ENCODE assay signal across 20 cellular contexts in genomic region chr2:96685285-96685591, GRCh38. TPM values are rescaled to one million over a fixed set of nuclear protein-coding genes. Genes with fewer than 3 reads are reported as not detected.
DNase-seq lines count a peak whose midpoint lies in the region; ATAC-seq and TF ChIP-seq lines count a peak whose summit lies in the region.
"Had no signal": no experiment of that assay in that cellular context is flagged by ENCODE, and none has a peak within 500 bp of the region (broad histone marks: within the 10 kb centered on the region; RNA-seq: fewer than 3 reads in every experiment).

No MANE protein-coding gene starts in this region.

- H3K4me3 Mint-ChIP-seq in osteocyte (ENCODE audit: unreplicated experiment), result no peak overlapping the region
- no peak overlapping the region for H3K4me3 Mint-ChIP-seq in activated T-cell treated with anti-CD3 and anti-CD28 coated beads, Interleukin-2, amount 50 U/mL, for 72 hours
- H3K4me3 Mint-ChIP-seq: activated naive CD4-positive, alpha-beta T cell treated with anti-CD3 and anti-CD28 coated beads, Interleukin-2, amount 50 U/mL, for 24 hours; natural killer cell had no signal

- peaks cover 8% of the 10 kb centered on the region for H3K4me1 Mint-ChIP-seq in osteocyte (ENCODE audit: unreplicated experiment)
- H3K4me1 Mint-ChIP-seq in activated T-cell treated with anti-CD3 and anti-CD28 coated beads, Interleukin-2, amount 50 U/mL, for 72 hours (ENCODE audit: low read depth), result no peaks in the 10 kb centered on the region
- H3K4me1 Mint-ChIP-seq: activated naive CD4-positive, alpha-beta T cell treated with anti-CD3 and anti-CD28 coated beads, Interleukin-2, amount 50 U/mL, for 24 hours; natural killer cell had no signal

- no peaks in the 10 kb centered on the region for H3K79me2 ChIP-seq in osteoblast (ENCODE audit: insufficient read depth, low read length)

- no peak overlapping the region for H3K4me2 ChIP-seq in osteoblast (ENCODE audit: insufficient read depth, low read length)

- TF ChIP-seq CTCF in fibroblast of villous mesenchyme (IDR thresholded peaks at IDR 0.05; ENCODE audit: insufficient read depth, low read depth, low read length) (no peak), osteoblast (IDR thresholded peaks at IDR 0.05; ENCODE audit: extremely low read depth, low read depth, low read length) (no peak), osteocyte (IDR thresholded peaks at IDR 0.05) (no peak)

- H3K36me3 Mint-ChIP-seq in osteocyte (ENCODE audit: unreplicated experiment), result no peaks in the 10 kb centered on the region
- no peaks in the 10 kb centered on the region for H3K36me3 Mint-ChIP-seq in activated T-cell treated with anti-CD3 and anti-CD28 coated beads, Interleukin-2, amount 50 U/mL, for 72 hours (ENCODE audit: insufficient read depth in 2 of 2)
- H3K36me3 Mint-ChIP-seq: activated naive CD4-positive, alpha-beta T cell treated with anti-CD3 and anti-CD28 coated beads, Interleukin-2, amount 50 U/mL, for 24 hours; natural killer cell had no signal

- H3K27ac ChIP-seq in osteoblast (ENCODE audit: low read depth, low read length), result no peak overlapping the region
- H3K27ac ChIP-seq: ascending aorta, sigmoid colon, upper lobe of right lung had no signal

- DNase-seq in NCI-H2227 (lab: John Stamatoyannopoulos, UW; ENCODE audit: unreplicated experiment) (peak; percentile 63), NCI-H2227 treated with DMSO at 0.1 percent for 48 hours (lab: John Stamatoyannopoulos, UW) (no peak), NCI-H345 (lab: John Stamatoyannopoulos, UW) (peak; percentile 58), fibroblast of villous mesenchyme (ENCODE audit: low read depth) (peak; percentile 38), osteoblast (ENCODE audit: insufficient read length, low spot score, missing footprints) (peak; percentile 64), osteocyte (ENCODE audit: extremely low spot score, unreplicated experiment) (no peak)
- DNase-seq in activated T-cell treated with anti-CD3 and anti-CD28 coated beads, Interleukin-2, amount 50 U/mL, for 72 hours, result no peak
- DNase-seq: activated CD4-positive, alpha-beta T cell treated with anti-CD3 and anti-CD28 coated beads, Interleukin-2, amount 50 U/mL, for 1 hour; mesenchymal stem cell; MG63; natural killer cell; NCI-H226; stimulated activated CD8-positive, alpha-beta memory T cell treated with anti-CD3 and anti-CD28 coated beads, Interleukin-4, amount 100 ng/mL, for 48 hours; upper lobe of right lung had no signal

- no peaks in the 10 kb centered on the region for H4K20me1 ChIP-seq in osteoblast (ENCODE audit: insufficient read depth, low read length)

- no peaks in the 10 kb centered on the region for H3K36me3 ChIP-seq in osteoblast (ENCODE audit: insufficient read depth, low read length)
- H3K36me3 ChIP-seq: ascending aorta, MG63, sigmoid colon, upper lobe of right lung had no signal

- H3K4me3 ChIP-seq in fibroblast of villous mesenchyme (ENCODE audit: low read depth, low read length) (no peak overlapping the region), osteoblast (ENCODE audit: insufficient read depth, low read length) (no peak overlapping the region)
- H3K4me3 ChIP-seq: ascending aorta, MG63, sigmoid colon, upper lobe of right lung had no signal

- no peaks in the 10 kb centered on the region for H3K9me3 Mint-ChIP-seq in osteocyte (ENCODE audit: unreplicated experiment)
- no peaks in the 10 kb centered on the region for H3K9me3 Mint-ChIP-seq in activated T-cell treated with anti-CD3 and anti-CD28 coated beads, Interleukin-2, amount 50 U/mL, for 72 hours
- H3K9me3 Mint-ChIP-seq: activated naive CD4-positive, alpha-beta T cell treated with anti-CD3 and anti-CD28 coated beads, Interleukin-2, amount 50 U/mL, for 24 hours; natural killer cell had no signal

- H3K9me3 ChIP-seq in osteoblast (ENCODE audit: low read depth, low read length), result no peaks in the 10 kb centered on the region
- H3K9me3 ChIP-seq: ascending aorta, MG63, sigmoid colon, upper lobe of right lung had no signal

- H2AFZ ChIP-seq in osteoblast (ENCODE audit: low read length), result no peak overlapping the region

- no peaks in the 10 kb centered on the region for H3K4me1 ChIP-seq in osteoblast (ENCODE audit: insufficient read depth, low read length)

- no peak for ATAC-seq in activated T-cell treated with anti-CD3 and anti-CD28 coated beads, Interleukin-2, amount 50 U/mL, for 72 hours (replicated peaks in 1 of 2)
- no peak for ATAC-seq in HG03095 (IDR thresholded peaks at IDR 0.05; ENCODE audit: unreplicated experiment)
- ATAC-seq: natural killer cell had no signal

- H3K27me3 ChIP-seq in osteoblast (ENCODE audit: insufficient read depth, low read length), result peaks cover 7% of the 10 kb centered on the region
- H3K27me3 ChIP-seq: ascending aorta, MG63, upper lobe of right lung had no signal

- H3K27me3 Mint-ChIP-seq in osteocyte (ENCODE audit: unreplicated experiment), result peaks cover 14% of the 10 kb centered on the region
- peaks cover 10% of the 10 kb centered on the region for H3K27me3 Mint-ChIP-seq in activated T-cell treated with anti-CD3 and anti-CD28 coated beads, Interleukin-2, amount 50 U/mL, for 72 hours (ENCODE audit: low read depth)

- H3K27ac Mint-ChIP-seq in osteocyte (ENCODE audit: unreplicated experiment), result no peak overlapping the region
- no peak overlapping the region for H3K27ac Mint-ChIP-seq in activated T-cell treated with anti-CD3 and anti-CD28 coated beads, Interleukin-2, amount 50 U/mL, for 72 hours
- H3K27ac Mint-ChIP-seq: activated naive CD4-positive, alpha-beta T cell treated with anti-CD3 and anti-CD28 coated beads, Interleukin-2, amount 50 U/mL, for 24 hours had no signal

RNA-seq across cellular contexts. Expression of gene FER1L5, which starts 42.7 kb away (rescaled TPM):
- total RNA-seq in fibroblast of villous mesenchyme, result 0.64 and 0.86 TPM in 2 replicates
- 1.1 and 1.2 TPM in 2 replicates for total RNA-seq in osteoblast
- 0.13 TPM in 1 of 2 replicates, not detected in the other for total RNA-seq in osteocyte
- total RNA-seq in activated T-cell treated with anti-CD3 and anti-CD28 coated beads, Interleukin-2, amount 50 U/mL, for 72 hours, result not detected
- total RNA-seq: ascending aorta; kidney epithelial cell; natural killer cell; T-helper 2 cell treated with Interferon-gamma antibody and Interleukin-4, amounts not matched to agents 100 ng/mL and 5 ng/mL, for 36 hours had no signal

RNA-seq across cellular contexts. Expression of gene KANSL3, which starts 47.1 kb away (rescaled TPM):
- 35.4 and 37.4 TPM in 2 replicates for total RNA-seq in fibroblast of villous mesenchyme
- 46.9 and 50.3 TPM in 2 replicates for total RNA-seq in osteoblast
- 44.2 and 45.8 TPM in 2 replicates for total RNA-seq in osteocyte
- total RNA-seq in activated T-cell treated with anti-CD3 and anti-CD28 coated beads, Interleukin-2, amount 50 U/mL, for 72 hours, result 10 to 100 TPM; 59.8 to 66.9 TPM

RNA-seq across cellular contexts. Expression of gene LMAN2L, which starts 54.6 kb away (rescaled TPM):
- total RNA-seq in fibroblast of villous mesenchyme, result 15.1 and 31.1 TPM in 2 replicates
- 16.5 and 26.4 TPM in 2 replicates for total RNA-seq in osteoblast
- total RNA-seq in osteocyte, result 19.2 and 21.2 TPM in 2 replicates
- total RNA-seq in activated T-cell treated with anti-CD3 and anti-CD28 coated beads, Interleukin-2, amount 50 U/mL, for 72 hours, result 1 to 10 TPM; 7.8 to 8.0 TPM

Comparison
In these comparisons a context has a peak if more than half of its experiments do, and no peak if none do; other contexts are left out.
1. DNase-seq: peak in NCI-H2227 (single experiment), NCI-H345 (single experiment), fibroblast of villous mesenchyme (single experiment) and osteoblast (single experiment); none in NCI-H2227 treated with DMSO at 0.1 percent for 48 hours (single experiment), osteocyte (single experiment) and activated T-cell treated with anti-CD3 and anti-CD28 coated beads, Interleukin-2, amount 50 U/mL, for 72 hours (0 of 2).